ENCODE assay signal across 8 cellular contexts in the genomic region with DNA sequence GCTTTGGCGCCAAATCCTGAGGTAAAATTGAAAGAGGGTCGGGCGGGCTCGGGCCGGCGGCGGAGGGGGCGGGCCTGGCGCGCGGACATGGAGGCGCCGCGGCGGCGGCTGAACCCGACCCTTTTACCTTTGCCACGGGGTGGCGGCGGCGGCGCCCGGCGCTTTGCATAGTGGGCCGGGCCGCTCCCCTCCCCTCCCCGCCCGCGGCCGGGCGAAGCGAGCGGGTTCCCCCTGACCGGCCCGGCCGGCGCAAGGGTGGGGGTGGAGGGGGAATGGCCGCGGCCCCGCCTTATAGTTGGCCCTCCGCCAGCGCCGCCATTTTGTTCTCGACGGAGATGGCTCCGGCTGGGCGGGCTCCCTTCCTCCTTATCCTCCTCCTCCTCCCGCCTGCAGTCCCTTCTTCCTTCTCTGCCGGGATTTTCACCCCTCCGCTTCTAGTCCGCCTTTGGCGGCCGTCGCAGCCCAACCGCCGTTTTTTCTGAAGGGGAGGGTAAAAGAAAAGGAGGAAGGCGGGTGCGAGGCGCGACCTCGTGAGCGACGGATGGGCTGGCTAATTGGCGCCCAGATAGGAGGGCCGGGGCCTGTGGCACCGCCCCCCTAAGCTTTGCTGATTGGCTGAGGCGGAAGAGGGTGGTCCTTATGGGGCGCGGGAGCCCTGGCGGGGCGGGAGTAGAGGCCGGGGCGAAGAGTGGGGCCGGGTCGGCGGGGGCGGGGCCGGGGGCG. TPM values are rescaled to one million over a fixed set of nuclear protein-coding genes. Genes with fewer than 3 reads are reported as not detected.
DNase-seq lines count a peak whose midpoint lies in the region; ATAC-seq and TF ChIP-seq lines count a peak whose summit lies in the region.

No MANE protein-coding gene starts in this region.

- peaks cover 79% of the 10 kb centered on the region for H3K79me2 ChIP-seq in MM.1S (ENCODE audit: low read length)
- peaks cover 62% of the 10 kb centered on the region for H3K79me2 ChIP-seq in neural cell (replicated peaks; ENCODE audit: insufficient read depth, low read length)

- H3F3A ChIP-seq in MM.1S (ENCODE audit: insufficient read depth, low read length) (peaks cover 13% of the 10 kb centered on the region), neural cell (ENCODE audit: insufficient read depth, low read length, poor library complexity, severe bottlenecking) (no peaks in the 10 kb centered on the region)

- H3K27ac ChIP-seq in MM.1S (ENCODE audit: low read length) (peak overlapping the region; percentile 96), neural cell (ENCODE audit: low read length) (peak overlapping the region; percentile 99)

- H3K27me3 ChIP-seq in MM.1S (replicated peaks; ENCODE audit: insufficient read depth, low read length) (no peaks in the 10 kb centered on the region), neural cell (ENCODE audit: insufficient read depth, low read depth, low read length) (no peaks in the 10 kb centered on the region)

- TF ChIP-seq CTCF in MM.1S (IDR thresholded peaks at IDR 0.05; ENCODE audit: low read length) (no peak), fibroblast of villous mesenchyme (IDR thresholded peaks at IDR 0.05; ENCODE audit: insufficient read depth, low read depth, low read length) (no peak), neural cell (IDR thresholded peaks at IDR 0.05; ENCODE audit: poor library complexity, severe bottlenecking) (no peak)

- peak overlapping the region; percentile 76 for H2AFZ ChIP-seq in MM.1S (ENCODE audit: low read length)
- H2AFZ ChIP-seq in neural cell (ENCODE audit: low read depth, low read length), result peak overlapping the region; percentile 45

- H3K27ac Mint-ChIP-seq in stimulated activated naive CD8-positive, alpha-beta T cell treated with anti-CD3 and anti-CD28 coated beads, Interleukin-15, amount 100 ng/mL, for 72 hours, result peak overlapping the region; percentile 100

- H3K27me3 Mint-ChIP-seq in stimulated activated naive CD8-positive, alpha-beta T cell treated with anti-CD3 and anti-CD28 coated beads, Interleukin-15, amount 100 ng/mL, for 72 hours, result no peaks in the 10 kb centered on the region

- no peak for TF ChIP-seq EP300 in neural cell (conservative IDR thresholded peaks at IDR 0.05; ENCODE audit: poor library complexity, severe bottlenecking)

- H3K9me3 ChIP-seq in MM.1S (replicated peaks; ENCODE audit: insufficient read depth, low read length), result no peaks in the 10 kb centered on the region
- H3K9me3 ChIP-seq in neural cell (ENCODE audit: low read length), result no peaks in the 10 kb centered on the region

- no peaks in the 10 kb centered on the region for H3K9me2 ChIP-seq in MM.1S (replicated peaks; ENCODE audit: insufficient read depth, low read length)
- H3K9me2 ChIP-seq in neural cell (ENCODE audit: insufficient read depth, low read length), result no peaks in the 10 kb centered on the region

- no peaks in the 10 kb centered on the region for H3K9me3 Mint-ChIP-seq in stimulated activated naive CD8-positive, alpha-beta T cell treated with anti-CD3 and anti-CD28 coated beads, Interleukin-15, amount 100 ng/mL, for 72 hours

- no peak overlapping the region for H3K4me2 ChIP-seq in MM.1S (ENCODE audit: low read depth, low read length)
- no peak overlapping the region for H3K4me2 ChIP-seq in neural cell (ENCODE audit: low read length)

- H3K4me1 Mint-ChIP-seq in stimulated activated naive CD8-positive, alpha-beta T cell treated with anti-CD3 and anti-CD28 coated beads, Interleukin-15, amount 100 ng/mL, for 72 hours, result peaks cover 46% of the 10 kb centered on the region

- ATAC-seq in stimulated activated naive CD8-positive, alpha-beta T cell treated with anti-CD3 and anti-CD28 coated beads, Interleukin-15, amount 100 ng/mL, for 72 hours, result peak; percentile 94

- H3K36me3 ChIP-seq in MM.1S (replicated peaks; ENCODE audit: insufficient read depth, low read length), result no peaks in the 10 kb centered on the region; the same call in 1 of the 2 replicates
- H3K36me3 ChIP-seq in neural cell (ENCODE audit: insufficient read depth, low read length), result no peaks in the 10 kb centered on the region

- H4K20me1 ChIP-seq in MM.1S (ENCODE audit: insufficient read depth, low read length), result no peaks in the 10 kb centered on the region
- peaks cover 6% of the 10 kb centered on the region for H4K20me1 ChIP-seq in neural cell (ENCODE audit: insufficient read depth)

- TF ChIP-seq RAD21 in neural cell (conservative IDR thresholded peaks at IDR 0.05), result no peak

- peak; percentile 99 for DNase-seq in G401 (ENCODE audit: low spot score)
- DNase-seq in HCEC 1CT, result peak; percentile 96
- DNase-seq in MM.1S, result peak; percentile 95
- peak; percentile 76 for DNase-seq in SHP77 treated with DMSO at 0.1 percent for 48 hours (lab: John Stamatoyannopoulos, UW)
- DNase-seq in activated gamma-delta T cell treated with Interleukin-2 at 50 U/mL for 16 hours, result peak; percentile 95
- peak; percentile 97 for DNase-seq in fibroblast of villous mesenchyme (ENCODE audit: low read depth)
- peak; percentile 96 to 97 for DNase-seq in stimulated activated naive CD8-positive, alpha-beta T cell treated with anti-CD3 and anti-CD28 coated beads, Interleukin-15, amount 100 ng/mL, for 72 hours

- H3K4me3 ChIP-seq in MM.1S (ENCODE audit: low read length), result peak overlapping the region; percentile 92
- H3K4me3 ChIP-seq in fibroblast of villous mesenchyme (ENCODE audit: low read depth, low read length), result peak overlapping the region; percentile 88
- peak overlapping the region; percentile 96 for H3K4me3 ChIP-seq in neural cell (ENCODE audit: low read length)

- H3K4me3 Mint-ChIP-seq in stimulated activated naive CD8-positive, alpha-beta T cell treated with anti-CD3 and anti-CD28 coated beads, Interleukin-15, amount 100 ng/mL, for 72 hours, result peak overlapping the region; percentile 98 to 100

- peaks cover 13% of the 10 kb centered on the region for H3K4me1 ChIP-seq in MM.1S (ENCODE audit: low read length)

- in situ Hi-C loops in G401 (cut with HindIII; ENCODE audit: low sequenced_read_pairs), result no loop called here

- peak overlapping the region; percentile 93 for H3K9ac ChIP-seq in MM.1S (ENCODE audit: low read length)
- peak overlapping the region; percentile 96 for H3K9ac ChIP-seq in neural cell (ENCODE audit: low read length)

TF ChIP-seq in neural cell, 6 proteins besides CTCF, POLR2A, EP300 and RAD21:
- TF ChIP-seq REST (IDR thresholded peaks at IDR 0.05; ENCODE audit: borderline replicate concordance), result peak; percentile 75
- peak; percentile 71 for TF ChIP-seq POLR2AphosphoS5 (IDR thresholded peaks at IDR 0.05)
- peak; percentile 5 for TF ChIP-seq MXI1 (conservative IDR thresholded peaks at IDR 0.05; ENCODE audit: poor library complexity, severe bottlenecking)
- TF ChIP-seq TAF1 (IDR thresholded peaks at IDR 0.05; ENCODE audit: low read depth), result peak; percentile 95
- no peak for TF ChIP-seq EZH2 (IDR thresholded peaks at IDR 0.05; ENCODE audit: borderline replicate concordance, insufficient read depth, low read length, poor library complexity, severe bottlenecking)
- no peak for TF ChIP-seq SMC3 (conservative IDR thresholded peaks at IDR 0.05; ENCODE audit: poor library complexity)

RNA-seq across cellular contexts. Expression of gene NR2C2, which starts 0.7 kb away (rescaled TPM):
- total RNA-seq in G401 (2014; rRNA removed; shearing (Covaris generic)), result 6.9 and 8.5 TPM in 2 replicates
- 20.6 and 26.3 TPM in 2 replicates for total RNA-seq in fibroblast of villous mesenchyme
- 37.5 and 40.4 TPM in 2 replicates for polyA plus RNA-seq in neural cell
- 74.0 and 99.9 TPM in 2 replicates for polyA minus RNA-seq in neural cell

Comparison
In these comparisons a context has a peak if more than half of its experiments do, and no peak if none do; other contexts are left out.
1. Peak in every context shown above with its lines: DNase-seq, ATAC-seq, H3K4me3 ChIP-seq and H3K27ac ChIP-seq.